In the genomic region with DNA sequence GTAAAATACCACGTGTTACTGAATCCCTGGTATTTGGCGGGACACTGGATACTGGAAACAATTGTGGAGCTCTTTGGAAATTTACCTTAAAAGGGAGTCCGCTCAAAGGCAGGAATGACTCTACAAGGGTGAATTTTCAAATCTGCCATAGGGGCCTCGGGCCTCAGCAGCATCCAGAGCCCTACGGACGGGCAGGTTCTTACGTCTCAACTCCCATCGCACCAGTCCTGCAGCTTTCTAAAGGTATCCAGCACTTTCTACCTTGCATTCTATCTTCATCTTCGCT, we compare ENCODE assay signal across 8 cellular contexts. TPM values are rescaled to one million over a fixed set of nuclear protein-coding genes. Genes with fewer than 3 reads are reported as not detected.
DNase-seq lines count a peak whose midpoint lies in the region; ATAC-seq and TF ChIP-seq lines count a peak whose summit lies in the region.

No MANE protein-coding gene starts in this region.

- no peak for DNase-seq in CD8-positive, alpha-beta memory T cell
- no peak for DNase-seq in RWPE1 (ENCODE audit: low spot score)
- DNase-seq in epithelial cell of prostate (ENCODE audit: low read depth, low spot score), result no peak
- no peak for DNase-seq in ovary
- DNase-seq in dermis blood vessel endothelial cell, result no peak
- DNase-seq in NCI-H1930 (lab: John Stamatoyannopoulos, UW), result no peak

- H3K4me1 Mint-ChIP-seq in CD8-positive, alpha-beta memory T cell, result peaks cover 29 to 50% (median 42%) of the 10 kb centered on the region in 3 donors

- no peak for ATAC-seq in GM18909 (IDR thresholded peaks at IDR 0.05; ENCODE audit: poor library complexity, unreplicated experiment)
- no peak for ATAC-seq in GM18868 (IDR thresholded peaks at IDR 0.05; ENCODE audit: unreplicated experiment)

- H3K9me3 Mint-ChIP-seq in CD8-positive, alpha-beta memory T cell, result no peaks in the 10 kb centered on the region

- peak overlapping the region; percentile 91 for H3K4me3 ChIP-seq in CD8-positive, alpha-beta memory T cell (ENCODE audit: low read length)
- peak overlapping the region; percentile 93 for H3K4me3 ChIP-seq in ovary

- TF ChIP-seq CTCF in RWPE1 (conservative IDR thresholded peaks at IDR 0.05; ENCODE audit: low read depth), result no peak
- no peak for TF ChIP-seq CTCF in ovary (IDR thresholded peaks at IDR 0.05)

- CTCF ChIA-PET in CD8-positive, alpha-beta memory T cell (lab: Charles Lee), result interaction anchor here (0.8 to 1.9 kb wide), 3 partner anchors 13 to 22 kb away, joined by 3 to 23 read pairs (median 3); partner anchors contain the start of gene SUMF2
- CTCF ChIA-PET in RWPE1 (lab: Yijun Ruan, JAX), result interaction anchor here (0.6 kb wide), 1 partner anchor 14 kb away, joined by 5 read pairs; no protein-coding TSS in a partner anchor

- H3K4me3 Mint-ChIP-seq in CD8-positive, alpha-beta memory T cell, result peak overlapping the region; percentile 89 to 99 (median 94)

- H3K27me3 ChIP-seq in CD8-positive, alpha-beta memory T cell (ENCODE audit: insufficient read depth, low read length, poor library complexity, severe bottlenecking), result no peaks in the 10 kb centered on the region
- H3K27me3 ChIP-seq in ovary, result no peaks in the 10 kb centered on the region

- intact Hi-C loops in ovary (cut with DNase I), result no loop called here

- H3K27me3 Mint-ChIP-seq in CD8-positive, alpha-beta memory T cell, result no peaks in the 10 kb centered on the region

- H3K27ac Mint-ChIP-seq in CD8-positive, alpha-beta memory T cell, result peak overlapping the region; percentile 79 to 97 (median 95)

- peaks cover 0 to 42% (median 0%) of the 10 kb centered on the region in 3 donors for H3K36me3 Mint-ChIP-seq in CD8-positive, alpha-beta memory T cell

- no peaks in the 10 kb centered on the region for H3K9me3 ChIP-seq in CD8-positive, alpha-beta memory T cell (ENCODE audit: low read length)
- no peaks in the 10 kb centered on the region for H3K9me3 ChIP-seq in ovary

- peaks cover 36% of the 10 kb centered on the region for H3K4me1 ChIP-seq in CD8-positive, alpha-beta memory T cell (ENCODE audit: insufficient read depth, low read length)
- H3K4me1 ChIP-seq in ovary (ENCODE audit: insufficient read depth), result peaks cover 19% of the 10 kb centered on the region

- POLR2A ChIA-PET in CD8-positive, alpha-beta memory T cell (lab: Charles Lee), result interaction anchor here (0.6 to 1.7 kb wide), 5 partner anchors 14 to 56 kb away, joined by 3 to 15 read pairs (median 5); partner anchors contain the start of genes CHCHD2 and SUMF2
- POLR2A ChIA-PET in RWPE1 (lab: Yijun Ruan, JAX; ENCODE audit: low non-redundant PET), result interaction anchor here (0.9 to 2.2 kb wide), 5 partner anchors 14 to 68 kb away, joined by 3 to 7 read pairs (median 5); no protein-coding TSS in a partner anchor

- TF ChIP-seq EP300 in ovary (IDR thresholded peaks at IDR 0.05), result no peak

- WGBS in ovary, 3 donors, result 0 to 1% (median 0%) methylated on average over 9 of the region's 9 CpGs

- peaks cover 25% of the 10 kb centered on the region for H3K36me3 ChIP-seq in CD8-positive, alpha-beta memory T cell (ENCODE audit: insufficient read depth, low read length)
- no peaks in the 10 kb centered on the region for H3K36me3 ChIP-seq in ovary

- H3K27ac ChIP-seq in CD8-positive, alpha-beta memory T cell (ENCODE audit: low read depth, low read length), result peak overlapping the region; percentile 74
- H3K27ac ChIP-seq in RWPE1 (peak overlapping the region; percentile 89), epithelial cell of prostate (peak overlapping the region; percentile 83), ovary (peak overlapping the region; percentile 33 to 88)

- no peak for TF ChIP-seq POLR2A in ovary (IDR thresholded peaks at IDR 0.05)

RNA-seq across cellular contexts. Expression of gene PSPH, which starts 0.2 kb away (rescaled TPM):
- 10 to 100 TPM; 26.7 TPM for total RNA-seq in CD8-positive, alpha-beta memory T cell
- 3.9 TPM for polyA plus RNA-seq in CD8-positive, alpha-beta memory T cell
- 10 to 100 TPM; 10.3 to 36.9 (median 14.8) TPM for total RNA-seq in ovary
- polyA plus RNA-seq in ovary, result 10 to 100 TPM in 1 of 2 donors, 1 to 10 TPM in 1; 7.5 to 10.3 TPM
- 42.4 and 45.1 TPM in 2 replicates for total RNA-seq in dermis blood vessel endothelial cell

RNA-seq across cellular contexts. Expression of gene CCT6A, which starts 0.6 kb away (rescaled TPM):
- 100 to 1,000 TPM; 348 to 361 TPM for total RNA-seq in CD8-positive, alpha-beta memory T cell
- 93.3 TPM for polyA plus RNA-seq in CD8-positive, alpha-beta memory T cell
- total RNA-seq in ovary (100 to 1,000 TPM in 1 of 7 donors, 10 to 100 TPM in 6; 50.2 to 108 (median 78.3) TPM), dermis blood vessel endothelial cell (201 and 240 TPM in 2 replicates)
- polyA plus RNA-seq in ovary, result 100 to 1,000 TPM in 1 of 2 donors, 10 to 100 TPM in 1; 69.1 to 112 TPM

RNA-seq across cellular contexts. Expression of gene SUMF2, which starts 13.1 kb away (rescaled TPM):
- total RNA-seq in CD8-positive, alpha-beta memory T cell, result 100 to 1,000 TPM; 140 TPM
- 151 TPM for polyA plus RNA-seq in CD8-positive, alpha-beta memory T cell
- total RNA-seq in ovary (100 to 1,000 TPM in 5 of 7 donors, 10 to 100 TPM in 2; 56.3 to 119 (median 105) TPM), dermis blood vessel endothelial cell (193 and 206 TPM in 2 replicates)
- polyA plus RNA-seq in ovary, result 100 to 1,000 TPM in 1 of 2 donors, 10 to 100 TPM in 1; 90.2 to 167 TPM

RNA-seq across cellular contexts. Expression of gene PHKG1, which starts 41.8 kb away (rescaled TPM):
- 1 to 10 TPM; 1.2 TPM for total RNA-seq in CD8-positive, alpha-beta memory T cell
- 0.95 TPM for polyA plus RNA-seq in CD8-positive, alpha-beta memory T cell
- total RNA-seq in ovary (1 to 10 TPM; 1.0 to 2.3 (median 1.1) TPM), dermis blood vessel endothelial cell (0.34 and 0.60 TPM in 2 replicates)
- polyA plus RNA-seq in ovary, result 1 to 10 TPM in 1 of 2 donors, under 1 TPM in 1; 0.97 to 1.2 TPM

RNA-seq across cellular contexts. Expression of gene CHCHD2, which starts 55.3 kb away (rescaled TPM):
- 100 to 1,000 TPM; 599 to 610 TPM for total RNA-seq in CD8-positive, alpha-beta memory T cell
- 522 TPM for polyA plus RNA-seq in CD8-positive, alpha-beta memory T cell
- 100 to 1,000 TPM; 241 to 389 (median 282) TPM for total RNA-seq in ovary
- 100 to 1,000 TPM; 323 to 409 TPM for polyA plus RNA-seq in ovary
- 216 and 387 TPM in 2 replicates for total RNA-seq in dermis blood vessel endothelial cell
